Comparison of ENCODE assay signal across 8 cellular contexts in genomic region chr3:149224736-149225594, GRCh38. TPM values are rescaled to one million over a fixed set of nuclear protein-coding genes. Genes with fewer than 3 reads are reported as not detected.
DNase-seq lines count a peak whose midpoint lies in the region; ATAC-seq and TF ChIP-seq lines count a peak whose summit lies in the region.

No MANE protein-coding gene starts in this region.

- DNase-seq in CD4-positive, alpha-beta T cell: no peak
- DNase-seq in SW 1271 (lab: John Stamatoyannopoulos, UW) (peak; percentile 58 to 94), myocyte (ENCODE audit: low read depth) (peak; percentile 29), posterior cingulate gyrus (no peak), D341Med (ENCODE audit: low spot score) (no peak)

- no peaks in the 10 kb centered on the region for H3K9me3 Mint-ChIP-seq in CD4-positive, alpha-beta T cell

- H3K27ac Mint-ChIP-seq in CD4-positive, alpha-beta T cell: peak overlapping the region; percentile 3

- peaks cover 4 to 17% of the 10 kb centered on the region in 2 donors for H3K4me1 ChIP-seq in duodenal mucosa (ENCODE audit: control insufficient read depth in 1 of 2, insufficient read depth in 2 of 2, low read length in 2 of 2)

- H3K27me3 ChIP-seq in CD4-positive, alpha-beta T cell (ENCODE audit: control insufficient read depth, insufficient read depth, low read length): no peaks in the 10 kb centered on the region
- no peaks in the 10 kb centered on the region for H3K27me3 ChIP-seq in duodenal mucosa (ENCODE audit: control insufficient read depth in 1 of 2, insufficient read depth in 2 of 2, low read length in 2 of 2)

- CTCF ChIA-PET in CD4-positive, alpha-beta T cell (lab: Charles Lee): interaction anchor here (0.9 kb wide), 1 partner anchor 11 kb away, joined by 3 read pairs; no protein-coding TSS in a partner anchor

- peak; percentile 51 for ATAC-seq in CD4-positive, alpha-beta T cell (ENCODE audit: poor library complexity)
- peak; percentile 88 for ATAC-seq in GM19328 (IDR thresholded peaks at IDR 0.05; ENCODE audit: unreplicated experiment)
- ATAC-seq in HG03378 (IDR thresholded peaks at IDR 0.05; ENCODE audit: unreplicated experiment): peak; percentile 98

- no peak for TF ChIP-seq CTCF in CD4-positive, alpha-beta T cell (IDR thresholded peaks at IDR 0.05)

- H3K4me3 Mint-ChIP-seq in CD4-positive, alpha-beta T cell: peak overlapping the region; percentile 84

- POLR2A ChIA-PET in CD4-positive, alpha-beta T cell (lab: Charles Lee): no interaction called here

- no peaks in the 10 kb centered on the region for H3K27me3 Mint-ChIP-seq in CD4-positive, alpha-beta T cell

- H3K4me1 Mint-ChIP-seq in CD4-positive, alpha-beta T cell (ENCODE audit: low read depth): peaks cover 26% of the 10 kb centered on the region

- peak overlapping the region; percentile 48 to 64 for H3K4me3 ChIP-seq in duodenal mucosa (ENCODE audit: low read depth in 1 of 2, low read length in 2 of 2)

- H3K9ac ChIP-seq in duodenal mucosa (ENCODE audit: low read depth in 1 of 2, low read length in 2 of 2): peak overlapping the region in 1 of 2 donors; percentile 1

- no peak overlapping the region for H3K27ac ChIP-seq in CD4-positive, alpha-beta T cell (ENCODE audit: low read depth, low read length)
- peak overlapping the region; percentile 63 for H3K27ac ChIP-seq in duodenal mucosa (ENCODE audit: low read depth, low read length)

- intact Hi-C loops in CD4-positive, alpha-beta T cell (cut with DNase I, micrococcal nuclease): no loop called here
- intact Hi-C loops in posterior cingulate gyrus (cut with DNase I): no loop called here

- no peaks in the 10 kb centered on the region for H3K36me3 Mint-ChIP-seq in CD4-positive, alpha-beta T cell (ENCODE audit: low read depth)

- no peaks in the 10 kb centered on the region for H3K36me3 ChIP-seq in duodenal mucosa (ENCODE audit: control insufficient read depth in 1 of 2, insufficient read depth in 2 of 2, low read length in 2 of 2)

- H3K9me3 ChIP-seq in CD4-positive, alpha-beta T cell (ENCODE audit: control insufficient read depth, low read length): no peaks in the 10 kb centered on the region
- no peaks in the 10 kb centered on the region for H3K9me3 ChIP-seq in duodenal mucosa (ENCODE audit: control insufficient read depth in 1 of 2, low read length in 2 of 2)

RNA-seq across cellular contexts. Expression of gene CP, which starts 3.3 kb away (rescaled TPM):
- not detected for total RNA-seq in CD4-positive, alpha-beta T cell
- total RNA-seq in myocyte: not detected in 2 replicates
- polyA plus RNA-seq in myocyte (2012): not detected

Comparison
In these comparisons a context has a peak if more than half of its experiments do, and no peak if none do; other contexts are left out.
1. DNase-seq: peak in SW 1271 (2 of 2) and myocyte (single experiment); none in CD4-positive, alpha-beta T cell (0 of 10), posterior cingulate gyrus (0 of 10) and D341Med (single experiment).
2. Peak in every context shown above with its lines, with median percentiles within 50 percentile points of each other: ATAC-seq.